ENCODE assay signal across 11 cellular contexts in genomic region chr17:32494621-32495346, GRCh38. TPM values are rescaled to one million over a fixed set of nuclear protein-coding genes. Genes with fewer than 3 reads are reported as not detected.
DNase-seq lines count a peak whose midpoint lies in the region; ATAC-seq and TF ChIP-seq lines count a peak whose summit lies in the region.
"Had no signal": no experiment of that assay in that cellular context is flagged by ENCODE, and none has a peak within 500 bp of the region (broad histone marks: within the 10 kb centered on the region; RNA-seq: fewer than 3 reads in every experiment).

No MANE protein-coding gene starts in this region.

- H3K9me3 Mint-ChIP-seq in activated CD4-positive, alpha-beta memory T cell treated with anti-CD3 and anti-CD28 coated beads, Interleukin-2, amount 10 ng/mL, durations not matched to agents 7 days and 5 days = no peaks in the 10 kb centered on the region
- no peaks in the 10 kb centered on the region for H3K9me3 Mint-ChIP-seq in activated CD4-positive, alpha-beta memory T cell treated with anti-CD3 and anti-CD28 coated beads for 36 hours

- peak overlapping the region; percentile 35 for H3K4me3 Mint-ChIP-seq in activated CD4-positive, alpha-beta memory T cell treated with anti-CD3 and anti-CD28 coated beads, Interleukin-2, amount 10 ng/mL, durations not matched to agents 7 days and 5 days
- H3K4me3 Mint-ChIP-seq in activated CD4-positive, alpha-beta memory T cell treated with anti-CD3 and anti-CD28 coated beads for 36 hours = no peak overlapping the region

- no peak for DNase-seq in activated CD4-positive, alpha-beta memory T cell treated with anti-CD3 and anti-CD28 coated beads, Interleukin-2, amount 10 ng/mL, durations not matched to agents 7 days and 5 days
- no peak for DNase-seq in activated CD4-positive, alpha-beta memory T cell treated with anti-CD3 and anti-CD28 coated beads for 36 hours
- peak; percentile 45 for DNase-seq in NCI-H2171 (lab: John Stamatoyannopoulos, UW)
- peak; percentile 56 for DNase-seq in astrocyte of the hippocampus (ENCODE audit: low read depth, low spot score)
- DNase-seq in UCSD-AML1 (lab: John Stamatoyannopoulos, UW; ENCODE audit: unreplicated experiment) = no peak
- DNase-seq in HEK293T (ENCODE audit: extremely low spot score) = no peak
- DNase-seq: activated naive CD4-positive, alpha-beta T cell treated with Interleukin-2 at 50 U/mL for 16 hours; esophagus squamous epithelium; islet precursor cell had no signal

- no peak for ATAC-seq in GM21381 (IDR thresholded peaks at IDR 0.05; ENCODE audit: unreplicated experiment)

- H3K4me1 Mint-ChIP-seq in activated CD4-positive, alpha-beta memory T cell treated with anti-CD3 and anti-CD28 coated beads, Interleukin-2, amount 10 ng/mL, durations not matched to agents 7 days and 5 days = peaks cover 33% of the 10 kb centered on the region
- peaks cover 45% of the 10 kb centered on the region for H3K4me1 Mint-ChIP-seq in activated CD4-positive, alpha-beta memory T cell treated with anti-CD3 and anti-CD28 coated beads for 36 hours (ENCODE audit: low read depth)

- H3K4me3 ChIP-seq in skeletal muscle satellite cell (ENCODE audit: low read length) = peak overlapping the region; percentile 39
- H3K4me3 ChIP-seq: esophagus squamous epithelium had no signal

- POLR2A ChIA-PET in activated CD4-positive, alpha-beta memory T cell treated with anti-CD3 and anti-CD28 coated beads, Interleukin-2, amount 10 ng/mL, durations not matched to agents 7 days and 5 days (lab: Charles Lee) = no interaction called here
- POLR2A ChIA-PET in activated CD4-positive, alpha-beta memory T cell treated with anti-CD3 and anti-CD28 coated beads for 36 hours (lab: Charles Lee) = no interaction called here
- POLR2A ChIA-PET in HEK293T (lab: Yijun Ruan, JAX) = no interaction called here

- peak overlapping the region; percentile 45 for H3K4me2 ChIP-seq in skeletal muscle satellite cell (ENCODE audit: low read length)

- no peaks in the 10 kb centered on the region for H3K9me3 ChIP-seq in skeletal muscle satellite cell (replicated peaks; ENCODE audit: low read length)
- H3K9me3 ChIP-seq: esophagus squamous epithelium had no signal

- intact Hi-C loops in activated CD4-positive, alpha-beta memory T cell treated with anti-CD3 and anti-CD28 coated beads for 36 hours (cut with micrococcal nuclease) = no loop called here

- no peak overlapping the region for H3K27ac Mint-ChIP-seq in activated CD4-positive, alpha-beta memory T cell treated with anti-CD3 and anti-CD28 coated beads, Interleukin-2, amount 10 ng/mL, durations not matched to agents 7 days and 5 days
- no peak overlapping the region for H3K27ac Mint-ChIP-seq in activated CD4-positive, alpha-beta memory T cell treated with anti-CD3 and anti-CD28 coated beads for 36 hours

- peaks cover 52% of the 10 kb centered on the region for H3K4me1 ChIP-seq in skeletal muscle satellite cell (ENCODE audit: control insufficient read depth, insufficient read depth, low read length)

- no peaks in the 10 kb centered on the region for H3K27me3 ChIP-seq in skeletal muscle satellite cell (ENCODE audit: control insufficient read depth, insufficient read depth, low read length)
- H3K27me3 ChIP-seq: esophagus squamous epithelium had no signal

- CTCF ChIA-PET in activated CD4-positive, alpha-beta memory T cell treated with anti-CD3 and anti-CD28 coated beads, Interleukin-2, amount 10 ng/mL, durations not matched to agents 7 days and 5 days (lab: Charles Lee) = no interaction called here
- CTCF ChIA-PET in activated CD4-positive, alpha-beta memory T cell treated with anti-CD3 and anti-CD28 coated beads for 36 hours (lab: Charles Lee) = no interaction called here
- CTCF ChIA-PET in HEK293T (lab: Yijun Ruan, JAX) = interaction anchor here (0.9 kb wide), 1 partner anchor 164 kb away, joined by 5 read pairs; no protein-coding TSS in a partner anchor

- H3K36me3 ChIP-seq in skeletal muscle satellite cell (ENCODE audit: insufficient read depth, low read length) = peaks cover 4% of the 10 kb centered on the region

- H3K27me3 Mint-ChIP-seq in activated CD4-positive, alpha-beta memory T cell treated with anti-CD3 and anti-CD28 coated beads, Interleukin-2, amount 10 ng/mL, durations not matched to agents 7 days and 5 days = no peaks in the 10 kb centered on the region
- H3K27me3 Mint-ChIP-seq in activated CD4-positive, alpha-beta memory T cell treated with anti-CD3 and anti-CD28 coated beads for 36 hours = no peaks in the 10 kb centered on the region

- no peak overlapping the region for H3K9ac ChIP-seq in skeletal muscle satellite cell (ENCODE audit: low read depth, low read length)

- peaks cover 12% of the 10 kb centered on the region for H3K36me3 Mint-ChIP-seq in activated CD4-positive, alpha-beta memory T cell treated with anti-CD3 and anti-CD28 coated beads, Interleukin-2, amount 10 ng/mL, durations not matched to agents 7 days and 5 days (ENCODE audit: low read depth)
- H3K36me3 Mint-ChIP-seq in activated CD4-positive, alpha-beta memory T cell treated with anti-CD3 and anti-CD28 coated beads for 36 hours = peaks cover 9% of the 10 kb centered on the region

TF ChIP-seq in HEK293T, 16 proteins besides CTCF, POLR2A, EP300 and RAD21:
- TF ChIP-seq FOXA1 (IDR thresholded peaks at IDR 0.05) (no peak), ARNT (IDR thresholded peaks at IDR 0.05) (no peak), NFRKB (IDR thresholded peaks at IDR 0.05) (no peak), TARDBP (IDR thresholded peaks at IDR 0.05) (no peak), ZNF384 (IDR thresholded peaks at IDR 0.05) (no peak), LEF1 (IDR thresholded peaks at IDR 0.05; ENCODE audit: borderline replicate concordance) (no peak), BHLHE40 (IDR thresholded peaks at IDR 0.05; ENCODE audit: borderline replicate concordance) (no peak), FOXK2 (IDR thresholded peaks at IDR 0.05) (no peak), L3MBTL2 (conservative IDR thresholded peaks at IDR 0.05) (no peak), FOXM1 (IDR thresholded peaks at IDR 0.05; ENCODE audit: borderline replicate concordance) (no peak), ELF4 (IDR thresholded peaks at IDR 0.05) (no peak), CTBP1 (IDR thresholded peaks at IDR 0.05; ENCODE audit: borderline replicate concordance) (no peak), HDGF (IDR thresholded peaks at IDR 0.05; ENCODE audit: borderline replicate concordance) (no peak), SP1 (IDR thresholded peaks at IDR 0.05) (no peak)
- TF ChIP-seq, protein P1, sequence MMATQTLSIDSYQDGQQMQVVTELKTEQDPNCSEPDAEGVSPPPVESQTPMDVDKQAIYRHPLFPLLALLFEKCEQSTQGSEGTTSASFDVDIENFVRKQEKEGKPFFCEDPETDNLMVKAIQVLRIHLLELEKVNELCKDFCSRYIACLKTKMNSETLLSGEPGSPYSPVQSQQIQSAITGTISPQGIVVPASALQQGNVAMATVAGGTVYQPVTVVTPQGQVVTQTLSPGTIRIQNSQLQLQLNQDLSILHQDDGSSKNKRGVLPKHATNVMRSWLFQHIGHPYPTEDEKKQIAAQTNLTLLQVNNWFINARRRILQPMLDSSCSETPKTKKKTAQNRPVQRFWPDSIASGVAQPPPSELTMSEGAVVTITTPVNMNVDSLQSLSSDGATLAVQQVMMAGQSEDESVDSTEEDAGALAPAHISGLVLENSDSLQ (IDR thresholded peaks at IDR 0.05) = no peak

RNA-seq across cellular contexts. Expression of gene CDK5R1, which starts 8.0 kb away (rescaled TPM):
- 1 to 10 TPM; 7.4 to 7.9 TPM for total RNA-seq in activated CD4-positive, alpha-beta memory T cell treated with anti-CD3 and anti-CD28 coated beads, Interleukin-2, amount 10 ng/mL, durations not matched to agents 7 days and 5 days
- total RNA-seq in activated CD4-positive, alpha-beta memory T cell treated with anti-CD3 and anti-CD28 coated beads for 36 hours = 10 to 100 TPM; 12.4 to 13.1 TPM
- total RNA-seq in skeletal muscle satellite cell (2012; rRNA removed) = 0.25 and 1.5 TPM in 2 replicates

RNA-seq across cellular contexts. Expression of gene PSMD11, which starts 50.5 kb away (rescaled TPM):
- 100 to 1,000 TPM; 105 to 110 TPM for total RNA-seq in activated CD4-positive, alpha-beta memory T cell treated with anti-CD3 and anti-CD28 coated beads, Interleukin-2, amount 10 ng/mL, durations not matched to agents 7 days and 5 days
- total RNA-seq in activated CD4-positive, alpha-beta memory T cell treated with anti-CD3 and anti-CD28 coated beads for 36 hours = 100 to 1,000 TPM; 161 to 162 TPM
- total RNA-seq in skeletal muscle satellite cell (2012; rRNA removed) = 81.9 and 86.5 TPM in 2 replicates

Comparison
In these comparisons a context has a peak if more than half of its experiments do, and no peak if none do; other contexts are left out.
1. DNase-seq: peak in NCI-H2171 (single experiment) and astrocyte of the hippocampus (single experiment); none in activated CD4-positive, alpha-beta memory T cell treated with anti-CD3 and anti-CD28 coated beads, Interleukin-2, amount 10 ng/mL, durations not matched to agents 7 days and 5 days (single experiment), activated CD4-positive, alpha-beta memory T cell treated with anti-CD3 and anti-CD28 coated beads for 36 hours (single experiment), UCSD-AML1 (single experiment) and HEK293T (single experiment).